Comparison of ENCODE assay signal across 1 cellular context in the genomic region with DNA sequence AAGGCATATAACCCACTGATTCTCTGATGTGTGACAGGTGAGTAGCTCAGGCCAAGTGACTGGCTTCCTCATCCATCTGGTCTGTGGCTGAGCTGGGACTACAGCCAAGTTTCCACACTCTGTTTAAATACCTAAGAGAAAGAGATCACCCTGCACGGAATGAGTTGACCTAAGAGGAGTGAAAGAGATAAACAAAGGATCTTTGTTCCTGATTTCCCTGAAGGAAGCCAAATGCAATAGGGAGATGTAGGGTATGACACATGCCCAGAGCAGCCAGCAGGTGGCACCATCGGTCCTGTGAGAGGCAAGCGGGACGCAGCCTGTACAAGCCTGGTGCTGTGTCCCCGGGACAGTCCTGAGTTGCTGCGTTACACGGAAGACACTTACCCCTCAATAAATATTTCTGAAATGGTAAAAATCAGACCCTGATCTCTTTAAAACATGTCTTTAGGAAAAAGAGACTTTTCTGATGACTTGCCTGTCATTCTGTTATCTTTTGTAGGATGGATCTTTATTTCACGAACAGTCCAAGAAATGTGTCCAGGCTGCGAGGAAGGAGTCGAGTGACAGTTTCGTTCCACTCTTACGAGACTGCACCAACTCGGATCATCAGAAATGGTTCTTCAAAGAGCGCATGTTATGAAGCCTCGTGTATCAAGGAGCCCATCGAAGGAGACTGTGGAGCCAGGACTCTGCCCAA.
TF ChIP-seq lines count a peak whose summit lies in the region.

No MANE protein-coding gene starts in this region.

TF ChIP-seq in K562, 482 proteins besides CTCF, POLR2A, EP300 and RAD21 (continued from another document and continues in another):
- TF ChIP-seq, protein P1, sequence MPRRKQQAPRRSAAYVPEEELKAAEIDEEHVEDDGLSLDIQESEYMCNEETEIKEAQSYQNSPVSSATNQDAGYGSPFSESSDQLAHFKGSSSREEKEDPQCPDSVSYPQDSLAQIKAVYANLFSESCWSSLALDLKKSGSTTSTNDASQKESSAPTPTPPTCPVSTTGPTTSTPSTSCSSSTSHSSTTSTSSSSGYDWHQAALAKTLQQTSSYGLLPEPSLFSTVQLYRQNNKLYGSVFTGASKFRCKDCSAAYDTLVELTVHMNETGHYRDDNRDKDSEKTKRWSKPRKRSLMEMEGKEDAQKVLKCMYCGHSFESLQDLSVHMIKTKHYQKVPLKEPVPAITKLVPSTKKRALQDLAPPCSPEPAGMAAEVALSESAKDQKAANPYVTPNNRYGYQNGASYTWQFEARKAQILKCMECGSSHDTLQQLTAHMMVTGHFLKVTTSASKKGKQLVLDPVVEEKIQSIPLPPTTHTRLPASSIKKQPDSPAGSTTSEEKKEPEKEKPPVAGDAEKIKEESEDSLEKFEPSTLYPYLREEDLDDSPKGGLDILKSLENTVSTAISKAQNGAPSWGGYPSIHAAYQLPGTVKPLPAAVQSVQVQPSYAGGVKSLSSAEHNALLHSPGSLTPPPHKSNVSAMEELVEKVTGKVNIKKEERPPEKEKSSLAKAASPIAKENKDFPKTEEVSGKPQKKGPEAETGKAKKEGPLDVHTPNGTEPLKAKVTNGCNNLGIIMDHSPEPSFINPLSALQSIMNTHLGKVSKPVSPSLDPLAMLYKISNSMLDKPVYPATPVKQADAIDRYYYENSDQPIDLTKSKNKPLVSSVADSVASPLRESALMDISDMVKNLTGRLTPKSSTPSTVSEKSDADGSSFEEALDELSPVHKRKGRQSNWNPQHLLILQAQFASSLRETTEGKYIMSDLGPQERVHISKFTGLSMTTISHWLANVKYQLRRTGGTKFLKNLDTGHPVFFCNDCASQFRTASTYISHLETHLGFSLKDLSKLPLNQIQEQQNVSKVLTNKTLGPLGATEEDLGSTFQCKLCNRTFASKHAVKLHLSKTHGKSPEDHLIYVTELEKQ (CRISPR knock-in tag; IDR thresholded peaks at IDR 0.05) = no peak
- TF ChIP-seq TEAD2 (tag; IDR thresholded peaks at IDR 0.05) (no peak), ARNT (IDR thresholded peaks at IDR 0.05) (peak in 1 of 2 experiments; percentile 55; a peak in 1 of 4 replicates), CBX1 (IDR thresholded peaks at IDR 0.05; ENCODE audit: low read depth) (no peak), NR3C1 (CRISPR knock-in tag; IDR thresholded peaks at IDR 0.05) (no peak), PHF21A (IDR thresholded peaks at IDR 0.05; ENCODE audit: borderline replicate concordance, low read depth) (peak; percentile 65; the same call in 1 of the 2 replicates), TCF7 (IDR thresholded peaks at IDR 0.05; ENCODE audit: borderline replicate concordance) (no peak), ZC3H11A (IDR thresholded peaks at IDR 0.05; ENCODE audit: low read depth, low read length) (no peak), TCF7L2 (IDR thresholded peaks at IDR 0.05; ENCODE audit: low read depth, low read length) (no peak), ZNF445 (CRISPR knock-in tag; IDR thresholded peaks at IDR 0.05; ENCODE audit: low read depth) (no peak), BCOR (IDR thresholded peaks at IDR 0.05) (no peak), MYBL2 (IDR thresholded peaks at IDR 0.05; ENCODE audit: low read depth) (no peak), MYBL2 (CRISPR knock-in tag; IDR thresholded peaks at IDR 0.05; ENCODE audit: borderline replicate concordance) (no peak), KLF13 (tag; IDR thresholded peaks at IDR 0.05; ENCODE audit: borderline replicate concordance, low read depth) (no peak), SRSF3 (IDR thresholded peaks at IDR 0.05; ENCODE audit: insufficient read depth, low read length) (no peak), ZKSCAN8 (CRISPR knock-in tag; IDR thresholded peaks at IDR 0.05) (peak; percentile 28; the same call in 1 of the 2 replicates), TCFL5 (CRISPR knock-in tag; conservative IDR thresholded peaks at IDR 0.05) (no peak), FOXM1 (IDR thresholded peaks at IDR 0.05; ENCODE audit: low read depth) (no peak), FOXM1 (CRISPR knock-in tag; IDR thresholded peaks at IDR 0.05; ENCODE audit: low read depth) (no peak), MCM5 (IDR thresholded peaks at IDR 0.05; ENCODE audit: low read depth) (no peak), STAT5A (IDR thresholded peaks at IDR 0.05; ENCODE audit: borderline replicate concordance, low read length) (no peak), ELF4 (CRISPR knock-in tag; IDR thresholded peaks at IDR 0.05) (no peak), ZNF184 (CRISPR knock-in tag; IDR thresholded peaks at IDR 0.05) (no peak), PHB2 (IDR thresholded peaks at IDR 0.05; ENCODE audit: low read depth) (no peak), ARID1B (IDR thresholded peaks at IDR 0.05) (peak; percentile 36; the same call in 1 of the 2 replicates), CXXC5 (CRISPR knock-in tag; IDR thresholded peaks at IDR 0.05) (peak; percentile 62), ZNF146 (CRISPR knock-in tag; IDR thresholded peaks at IDR 0.05; ENCODE audit: unreplicated experiment) (no peak), MTA2 (IDR thresholded peaks at IDR 0.05; ENCODE audit: low read depth) (no peak), HMG20A (CRISPR knock-in tag; conservative IDR thresholded peaks at IDR 0.05) (no peak), MYC (IDR thresholded peaks at IDR 0.05; ENCODE audit: low read depth, low read length) (peak; percentile 49; the same call in 1 of the 2 replicates), MYC (CRISPR knock-in tag; IDR thresholded peaks at IDR 0.05; ENCODE audit: borderline replicate concordance, low read depth) (no peak), NONO (IDR thresholded peaks at IDR 0.05; ENCODE audit: low read depth in 2 of 2, low read length in 1 of 2) (no peak; a peak in 1 of 4 replicates), TEAD4 (IDR thresholded peaks at IDR 0.05; ENCODE audit: low read length) (peak; percentile 37; the same call in 1 of the 2 replicates), TEAD4 (CRISPR knock-in tag; IDR thresholded peaks at IDR 0.05; ENCODE audit: borderline replicate concordance) (no peak), MIER1 (IDR thresholded peaks at IDR 0.05; ENCODE audit: low read depth) (no peak), ZNF217 (CRISPR knock-in tag; IDR thresholded peaks at IDR 0.05) (no peak)
- TF ChIP-seq, protein P2, sequence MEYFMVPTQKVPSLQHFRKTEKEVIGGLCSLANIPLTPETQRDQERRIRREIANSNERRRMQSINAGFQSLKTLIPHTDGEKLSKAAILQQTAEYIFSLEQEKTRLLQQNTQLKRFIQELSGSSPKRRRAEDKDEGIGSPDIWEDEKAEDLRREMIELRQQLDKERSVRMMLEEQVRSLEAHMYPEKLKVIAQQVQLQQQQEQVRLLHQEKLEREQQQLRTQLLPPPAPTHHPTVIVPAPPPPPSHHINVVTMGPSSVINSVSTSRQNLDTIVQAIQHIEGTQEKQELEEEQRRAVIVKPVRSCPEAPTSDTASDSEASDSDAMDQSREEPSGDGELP (CRISPR knock-in tag; IDR thresholded peaks at IDR 0.05; ENCODE audit: borderline replicate concordance) = no peak
- TF ChIP-seq, protein P3, sequence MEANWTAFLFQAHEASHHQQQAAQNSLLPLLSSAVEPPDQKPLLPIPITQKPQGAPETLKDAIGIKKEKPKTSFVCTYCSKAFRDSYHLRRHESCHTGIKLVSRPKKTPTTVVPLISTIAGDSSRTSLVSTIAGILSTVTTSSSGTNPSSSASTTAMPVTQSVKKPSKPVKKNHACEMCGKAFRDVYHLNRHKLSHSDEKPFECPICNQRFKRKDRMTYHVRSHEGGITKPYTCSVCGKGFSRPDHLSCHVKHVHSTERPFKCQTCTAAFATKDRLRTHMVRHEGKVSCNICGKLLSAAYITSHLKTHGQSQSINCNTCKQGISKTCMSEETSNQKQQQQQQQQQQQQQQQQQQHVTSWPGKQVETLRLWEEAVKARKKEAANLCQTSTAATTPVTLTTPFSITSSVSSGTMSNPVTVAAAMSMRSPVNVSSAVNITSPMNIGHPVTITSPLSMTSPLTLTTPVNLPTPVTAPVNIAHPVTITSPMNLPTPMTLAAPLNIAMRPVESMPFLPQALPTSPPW (CRISPR knock-in tag; IDR thresholded peaks at IDR 0.05) = peak; percentile 49
- TF ChIP-seq, protein P4, sequence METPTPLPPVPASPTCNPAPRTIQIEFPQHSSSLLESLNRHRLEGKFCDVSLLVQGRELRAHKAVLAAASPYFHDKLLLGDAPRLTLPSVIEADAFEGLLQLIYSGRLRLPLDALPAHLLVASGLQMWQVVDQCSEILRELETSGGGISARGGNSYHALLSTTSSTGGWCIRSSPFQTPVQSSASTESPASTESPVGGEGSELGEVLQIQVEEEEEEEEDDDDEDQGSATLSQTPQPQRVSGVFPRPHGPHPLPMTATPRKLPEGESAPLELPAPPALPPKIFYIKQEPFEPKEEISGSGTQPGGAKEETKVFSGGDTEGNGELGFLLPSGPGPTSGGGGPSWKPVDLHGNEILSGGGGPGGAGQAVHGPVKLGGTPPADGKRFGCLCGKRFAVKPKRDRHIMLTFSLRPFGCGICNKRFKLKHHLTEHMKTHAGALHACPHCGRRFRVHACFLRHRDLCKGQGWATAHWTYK (CRISPR knock-in tag; IDR thresholded peaks at IDR 0.05) = no peak
- TF ChIP-seq, protein P5, sequence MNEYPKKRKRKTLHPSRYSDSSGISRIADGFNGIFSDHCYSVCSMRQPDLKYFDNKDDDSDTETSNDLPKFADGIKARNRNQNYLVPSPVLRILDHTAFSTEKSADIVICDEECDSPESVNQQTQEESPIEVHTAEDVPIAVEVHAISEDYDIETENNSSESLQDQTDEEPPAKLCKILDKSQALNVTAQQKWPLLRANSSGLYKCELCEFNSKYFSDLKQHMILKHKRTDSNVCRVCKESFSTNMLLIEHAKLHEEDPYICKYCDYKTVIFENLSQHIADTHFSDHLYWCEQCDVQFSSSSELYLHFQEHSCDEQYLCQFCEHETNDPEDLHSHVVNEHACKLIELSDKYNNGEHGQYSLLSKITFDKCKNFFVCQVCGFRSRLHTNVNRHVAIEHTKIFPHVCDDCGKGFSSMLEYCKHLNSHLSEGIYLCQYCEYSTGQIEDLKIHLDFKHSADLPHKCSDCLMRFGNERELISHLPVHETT (CRISPR knock-in tag; conservative IDR thresholded peaks at IDR 0.05 in 1 of 2, IDR thresholded peaks at IDR 0.05 in 1 of 2) = no peak
- TF ChIP-seq, protein P6, sequence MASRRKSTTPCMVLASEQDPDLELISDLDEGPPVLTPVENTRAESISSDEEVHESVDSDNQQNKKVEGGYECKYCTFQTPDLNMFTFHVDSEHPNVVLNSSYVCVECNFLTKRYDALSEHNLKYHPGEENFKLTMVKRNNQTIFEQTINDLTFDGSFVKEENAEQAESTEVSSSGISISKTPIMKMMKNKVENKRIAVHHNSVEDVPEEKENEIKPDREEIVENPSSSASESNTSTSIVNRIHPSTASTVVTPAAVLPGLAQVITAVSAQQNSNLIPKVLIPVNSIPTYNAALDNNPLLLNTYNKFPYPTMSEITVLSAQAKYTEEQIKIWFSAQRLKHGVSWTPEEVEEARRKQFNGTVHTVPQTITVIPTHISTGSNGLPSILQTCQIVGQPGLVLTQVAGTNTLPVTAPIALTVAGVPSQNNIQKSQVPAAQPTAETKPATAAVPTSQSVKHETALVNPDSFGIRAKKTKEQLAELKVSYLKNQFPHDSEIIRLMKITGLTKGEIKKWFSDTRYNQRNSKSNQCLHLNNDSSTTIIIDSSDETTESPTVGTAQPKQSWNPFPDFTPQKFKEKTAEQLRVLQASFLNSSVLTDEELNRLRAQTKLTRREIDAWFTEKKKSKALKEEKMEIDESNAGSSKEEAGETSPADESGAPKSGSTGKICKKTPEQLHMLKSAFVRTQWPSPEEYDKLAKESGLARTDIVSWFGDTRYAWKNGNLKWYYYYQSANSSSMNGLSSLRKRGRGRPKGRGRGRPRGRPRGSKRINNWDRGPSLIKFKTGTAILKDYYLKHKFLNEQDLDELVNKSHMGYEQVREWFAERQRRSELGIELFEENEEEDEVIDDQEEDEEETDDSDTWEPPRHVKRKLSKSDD (conservative IDR thresholded peaks at IDR 0.05; ENCODE audit: low read length) = no peak
- TF ChIP-seq, protein P7, sequence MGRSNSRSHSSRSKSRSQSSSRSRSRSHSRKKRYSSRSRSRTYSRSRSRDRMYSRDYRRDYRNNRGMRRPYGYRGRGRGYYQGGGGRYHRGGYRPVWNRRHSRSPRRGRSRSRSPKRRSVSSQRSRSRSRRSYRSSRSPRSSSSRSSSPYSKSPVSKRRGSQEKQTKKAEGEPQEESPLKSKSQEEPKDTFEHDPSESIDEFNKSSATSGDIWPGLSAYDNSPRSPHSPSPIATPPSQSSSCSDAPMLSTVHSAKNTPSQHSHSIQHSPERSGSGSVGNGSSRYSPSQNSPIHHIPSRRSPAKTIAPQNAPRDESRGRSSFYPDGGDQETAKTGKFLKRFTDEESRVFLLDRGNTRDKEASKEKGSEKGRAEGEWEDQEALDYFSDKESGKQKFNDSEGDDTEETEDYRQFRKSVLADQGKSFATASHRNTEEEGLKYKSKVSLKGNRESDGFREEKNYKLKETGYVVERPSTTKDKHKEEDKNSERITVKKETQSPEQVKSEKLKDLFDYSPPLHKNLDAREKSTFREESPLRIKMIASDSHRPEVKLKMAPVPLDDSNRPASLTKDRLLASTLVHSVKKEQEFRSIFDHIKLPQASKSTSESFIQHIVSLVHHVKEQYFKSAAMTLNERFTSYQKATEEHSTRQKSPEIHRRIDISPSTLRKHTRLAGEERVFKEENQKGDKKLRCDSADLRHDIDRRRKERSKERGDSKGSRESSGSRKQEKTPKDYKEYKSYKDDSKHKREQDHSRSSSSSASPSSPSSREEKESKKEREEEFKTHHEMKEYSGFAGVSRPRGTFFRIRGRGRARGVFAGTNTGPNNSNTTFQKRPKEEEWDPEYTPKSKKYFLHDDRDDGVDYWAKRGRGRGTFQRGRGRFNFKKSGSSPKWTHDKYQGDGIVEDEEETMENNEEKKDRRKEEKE (IDR thresholded peaks at IDR 0.05; ENCODE audit: borderline replicate concordance in 1 of 2, control insufficient read depth in 1 of 2, low read depth in 2 of 2, low read length in 1 of 2) = no peak
- TF ChIP-seq, protein P8, sequence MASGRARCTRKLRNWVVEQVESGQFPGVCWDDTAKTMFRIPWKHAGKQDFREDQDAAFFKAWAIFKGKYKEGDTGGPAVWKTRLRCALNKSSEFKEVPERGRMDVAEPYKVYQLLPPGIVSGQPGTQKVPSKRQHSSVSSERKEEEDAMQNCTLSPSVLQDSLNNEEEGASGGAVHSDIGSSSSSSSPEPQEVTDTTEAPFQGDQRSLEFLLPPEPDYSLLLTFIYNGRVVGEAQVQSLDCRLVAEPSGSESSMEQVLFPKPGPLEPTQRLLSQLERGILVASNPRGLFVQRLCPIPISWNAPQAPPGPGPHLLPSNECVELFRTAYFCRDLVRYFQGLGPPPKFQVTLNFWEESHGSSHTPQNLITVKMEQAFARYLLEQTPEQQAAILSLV (tag; IDR thresholded peaks at IDR 0.05) = no peak
- TF ChIP-seq, protein P9, sequence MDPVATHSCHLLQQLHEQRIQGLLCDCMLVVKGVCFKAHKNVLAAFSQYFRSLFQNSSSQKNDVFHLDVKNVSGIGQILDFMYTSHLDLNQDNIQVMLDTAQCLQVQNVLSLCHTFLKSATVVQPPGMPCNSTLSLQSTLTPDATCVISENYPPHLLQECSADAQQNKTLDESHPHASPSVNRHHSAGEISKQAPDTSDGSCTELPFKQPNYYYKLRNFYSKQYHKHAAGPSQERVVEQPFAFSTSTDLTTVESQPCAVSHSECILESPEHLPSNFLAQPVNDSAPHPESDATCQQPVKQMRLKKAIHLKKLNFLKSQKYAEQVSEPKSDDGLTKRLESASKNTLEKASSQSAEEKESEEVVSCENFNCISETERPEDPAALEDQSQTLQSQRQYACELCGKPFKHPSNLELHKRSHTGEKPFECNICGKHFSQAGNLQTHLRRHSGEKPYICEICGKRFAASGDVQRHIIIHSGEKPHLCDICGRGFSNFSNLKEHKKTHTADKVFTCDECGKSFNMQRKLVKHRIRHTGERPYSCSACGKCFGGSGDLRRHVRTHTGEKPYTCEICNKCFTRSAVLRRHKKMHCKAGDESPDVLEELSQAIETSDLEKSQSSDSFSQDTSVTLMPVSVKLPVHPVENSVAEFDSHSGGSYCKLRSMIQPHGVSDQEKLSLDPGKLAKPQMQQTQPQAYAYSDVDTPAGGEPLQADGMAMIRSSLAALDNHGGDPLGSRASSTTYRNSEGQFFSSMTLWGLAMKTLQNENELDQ (CRISPR knock-in tag; IDR thresholded peaks at IDR 0.05; ENCODE audit: borderline replicate concordance) = no peak
